Comparison of ENCODE assay signal across 1 cellular context in genomic region chr2:202022755-202023154, GRCh38.
TF ChIP-seq lines count a peak whose summit lies in the region.

No MANE protein-coding gene starts in this region.

TF ChIP-seq in GM23338, 12 proteins besides CTCF, POLR2A, EP300 and RAD21 (continued from another document):
- no peak for TF ChIP-seq ZNF462 (CRISPR knock-in tag; IDR thresholded peaks at IDR 0.05)
- no peak for TF ChIP-seq EZH2 (IDR thresholded peaks at IDR 0.05; ENCODE audit: low read depth, unreplicated experiment)
- no peak for TF ChIP-seq ETS1 (IDR thresholded peaks at IDR 0.05)
- TF ChIP-seq ZNF331 (CRISPR knock-in tag; IDR thresholded peaks at IDR 0.05; ENCODE audit: low read depth), result no peak
- TF ChIP-seq EZH2phosphoT487 (IDR thresholded peaks at IDR 0.05; ENCODE audit: unreplicated experiment), result no peak
TF ChIP-seq in GM23338: peak in this region for 0.
